In genomic region chr11:2741377-2742131, GRCh38 we compare ENCODE assay signal across 9 cellular contexts. TPM values are rescaled to one million over a fixed set of nuclear protein-coding genes. Genes with fewer than 3 reads are reported as not detected.
DNase-seq lines count a peak whose midpoint lies in the region; ATAC-seq, FAIRE-seq and TF ChIP-seq lines count a peak whose summit lies in the region.
"Had no signal": no experiment of that assay in that cellular context is flagged by ENCODE, and none has a peak within 500 bp of the region (broad histone marks: within the 10 kb centered on the region; RNA-seq: fewer than 3 reads in every experiment).

No MANE protein-coding gene starts in this region.

- H3K4me3 ChIP-seq in bronchial epithelial cell (ENCODE audit: low read depth, low read length), result no peak overlapping the region

- no peaks in the 10 kb centered on the region for H3K9me3 Mint-ChIP-seq in mesothelial cell of epicardium
- H3K9me3 Mint-ChIP-seq: activated CD4-positive, alpha-beta T cell treated with anti-CD3 and anti-CD28 coated beads, Interleukin-2, amount 10 ng/mL, durations not matched to agents 24 days and 14 days had no signal

- FAIRE-seq in HTR-8/SVneo (lab: Jason Lieb, UNC) (peak; percentile 31), bronchial epithelial cell (lab: Jason Lieb, UNC) (no peak)

- H3K36me3 ChIP-seq in bronchial epithelial cell (ENCODE audit: control insufficient read depth, insufficient read depth, low read length), result no peaks in the 10 kb centered on the region

- no peak overlapping the region for H3K4me3 Mint-ChIP-seq in mesothelial cell of epicardium
- H3K4me3 Mint-ChIP-seq: activated CD4-positive, alpha-beta T cell treated with anti-CD3 and anti-CD28 coated beads, Interleukin-2, amount 10 ng/mL, durations not matched to agents 24 days and 14 days had no signal

- ATAC-seq in HG03095 (IDR thresholded peaks at IDR 0.05; ENCODE audit: unreplicated experiment), result no peak

- peak overlapping the region; percentile 83 for H3K27ac Mint-ChIP-seq in mesothelial cell of epicardium
- H3K27ac Mint-ChIP-seq: activated CD4-positive, alpha-beta T cell treated with anti-CD3 and anti-CD28 coated beads, Interleukin-2, amount 10 ng/mL, durations not matched to agents 24 days and 14 days had no signal

- H3K36me3 Mint-ChIP-seq in mesothelial cell of epicardium, result no peaks in the 10 kb centered on the region

- DNase-seq in A172 (ENCODE audit: low spot score), result peak; percentile 79
- peak; percentile 56 for DNase-seq in HTR-8/SVneo (ENCODE audit: insufficient read length, low spot score)
- peak; percentile 41 for DNase-seq in bronchial epithelial cell (ENCODE audit: low read depth)
- no peak for DNase-seq in mesothelial cell of epicardium (ENCODE audit: low spot score in 2 of 2, unreplicated experiment in 2 of 2)
- no peak for DNase-seq in stimulated activated CD4-positive, alpha-beta T cell treated with anti-CD3 and anti-CD28 coated beads, Interleukin-4, amount 100 ng/mL, for 4 hours
- DNase-seq in HUDEP-2 (lab: John Stamatoyannopoulos, UW; ENCODE audit: unreplicated experiment in 76 of 76), result no peak
- no peak for DNase-seq in activated naive CD4-positive, alpha-beta T cell (lab: John Stamatoyannopoulos, UW)
- DNase-seq: activated CD4-positive, alpha-beta T cell treated with anti-CD3 and anti-CD28 coated beads, Interleukin-2, amount 10 ng/mL, durations not matched to agents 24 days and 14 days had no signal

- TF ChIP-seq CTCF in bronchial epithelial cell (IDR thresholded peaks at IDR 0.05; ENCODE audit: insufficient read depth, low read length, severe bottlenecking) (no peak), mesothelial cell of epicardium (IDR thresholded peaks at IDR 0.05; ENCODE audit: unreplicated experiment) (no peak)

- H3K4me1 Mint-ChIP-seq in mesothelial cell of epicardium, result peaks cover 32% of the 10 kb centered on the region
- H3K4me1 Mint-ChIP-seq: activated CD4-positive, alpha-beta T cell treated with anti-CD3 and anti-CD28 coated beads, Interleukin-2, amount 10 ng/mL, durations not matched to agents 24 days and 14 days had no signal

- no peaks in the 10 kb centered on the region for H3K27me3 ChIP-seq in bronchial epithelial cell (ENCODE audit: control insufficient read depth, insufficient read depth, low read length)

- no peaks in the 10 kb centered on the region for H3K27me3 Mint-ChIP-seq in mesothelial cell of epicardium (ENCODE audit: low read depth)
- H3K27me3 Mint-ChIP-seq: activated CD4-positive, alpha-beta T cell treated with anti-CD3 and anti-CD28 coated beads, Interleukin-2, amount 10 ng/mL, durations not matched to agents 24 days and 14 days had no signal

RNA-seq across cellular contexts. Expression of gene KCNQ1OT1, which starts 41.8 kb away (rescaled TPM):
- 0.81 and 1.1 TPM in 2 replicates for total RNA-seq in A172 (2014; rRNA removed; shearing (Covaris generic))
- 0.53 and 0.64 TPM in 2 replicates for total RNA-seq in bronchial epithelial cell
- 30.5 to 35.1 TPM (median 31.9 TPM) in 3 replicates for total RNA-seq in mesothelial cell of epicardium

Comparison
In these comparisons a context has a peak if more than half of its experiments do, and no peak if none do; other contexts are left out.
1. DNase-seq: peak in A172 (single experiment), HTR-8/SVneo (single experiment) and bronchial epithelial cell (single experiment); none in mesothelial cell of epicardium (0 of 2), stimulated activated CD4-positive, alpha-beta T cell treated with anti-CD3 and anti-CD28 coated beads, Interleukin-4, amount 100 ng/mL, for 4 hours (0 of 2), HUDEP-2 (0 of 76) and activated naive CD4-positive, alpha-beta T cell (0 of 4).
2. RNA of gene KCNQ1OT1, which starts 41.8 kb away (total RNA-seq): 30.5 to 35.1 TPM in mesothelial cell of epicardium; 0.81 to 1.1 TPM in A172 and 0.53 to 0.64 TPM in bronchial epithelial cell; every median in the first group is over 10 times any median in the second.